Comparison of ENCODE assay signal across 12 cellular contexts in genomic region chr19:13866463-13867046, GRCh38. TPM values are rescaled to one million over a fixed set of nuclear protein-coding genes. Genes with fewer than 3 reads are reported as not detected.
DNase-seq lines count a peak whose midpoint lies in the region; ATAC-seq, FAIRE-seq and TF ChIP-seq lines count a peak whose summit lies in the region.
"Had no signal": no experiment of that assay in that cellular context is flagged by ENCODE, and none has a peak within 500 bp of the region (broad histone marks: within the 10 kb centered on the region; RNA-seq: fewer than 3 reads in every experiment).

No MANE protein-coding gene starts in this region.

- POLR2A ChIA-PET in PC-3 (lab: Charles Lee; ENCODE audit: unreplicated experiment): no interaction called here

- H3K27me3 ChIP-seq in DND-41 (ENCODE audit: insufficient read depth, low read length, poor library complexity) (peaks cover 5% of the 10 kb centered on the region), PC-3 (ENCODE audit: low read length) (no peaks in the 10 kb centered on the region), endodermal cell (ENCODE audit: control insufficient read depth, insufficient read depth, low read length, poor library complexity, severe bottlenecking) (peaks cover 49% of the 10 kb centered on the region), osteoblast (ENCODE audit: insufficient read depth, low read length) (peaks cover 8% of the 10 kb centered on the region)

- TSS peak; percentile 21 for BruUV-seq in PC-3 (replicated peaks; lab: Mats Ljungman, UMichigan)

- intact Hi-C loops in PC-3 (cut with micrococcal nuclease): no loop called here

- H3K4me3 ChIP-seq in DND-41 (ENCODE audit: low read depth in 1 of 2, low read length in 2 of 2): peak overlapping the region in 1 of 2 experiments; percentile 61; a peak in 3 of 4 replicates
- H3K4me3 ChIP-seq in PC-3 (ENCODE audit: low read length): peak overlapping the region; percentile 89
- peak overlapping the region; percentile 40 for H3K4me3 ChIP-seq in endodermal cell (ENCODE audit: low read length)
- H3K4me3 ChIP-seq in osteoblast (ENCODE audit: insufficient read depth, low read length): peak overlapping the region; percentile 74

- H3K27ac ChIP-seq in DND-41 (ENCODE audit: low read length) (peak overlapping the region; percentile 41; the same call in 1 of the 2 replicates), PC-3 (ENCODE audit: low read length) (no peak overlapping the region), endodermal cell (ENCODE audit: low read depth, low read length) (no peak overlapping the region), osteoblast (ENCODE audit: low read depth, low read length) (no peak overlapping the region)

- H3K36me3 ChIP-seq in DND-41 (ENCODE audit: insufficient read depth, low read length): peaks cover 12% of the 10 kb centered on the region
- no peaks in the 10 kb centered on the region for H3K36me3 ChIP-seq in PC-3 (ENCODE audit: low read depth, low read length)
- no peaks in the 10 kb centered on the region for H3K36me3 ChIP-seq in endodermal cell (ENCODE audit: control insufficient read depth, insufficient read depth, low read length)
- H3K36me3 ChIP-seq in osteoblast (ENCODE audit: insufficient read depth, low read length): no peaks in the 10 kb centered on the region

- no peak for FAIRE-seq in D721Med (lab: Jason Lieb, UNC)

- no peaks in the 10 kb centered on the region for H3K9me2 ChIP-seq in PC-3 (replicated peaks; ENCODE audit: low read length)

- TF ChIP-seq CTCF in DND-41 (IDR thresholded peaks at IDR 0.05; ENCODE audit: borderline replicate concordance, extremely low read depth, low read length, poor library complexity, severe bottlenecking) (no peak), PC-3 (conservative IDR thresholded peaks at IDR 0.05; ENCODE audit: low read depth, low read length) (no peak), endodermal cell (conservative IDR thresholded peaks at IDR 0.05) (no peak), osteoblast (IDR thresholded peaks at IDR 0.05; ENCODE audit: extremely low read depth, low read depth, low read length) (no peak), D721Med (IDR thresholded peaks at IDR 0.05; ENCODE audit: insufficient read depth, missing control alignments) (no peak)

- H3K27ac Mint-ChIP-seq in endodermal cell: no peak overlapping the region

- H3K4me1 Mint-ChIP-seq in endodermal cell: peaks cover 9% of the 10 kb centered on the region

- H3K9ac ChIP-seq in DND-41 (ENCODE audit: low read depth, low read length) (peak overlapping the region; percentile 74), PC-3 (ENCODE audit: low read length) (no peak overlapping the region), endodermal cell (ENCODE audit: extremely low read depth, low read length, poor library complexity, severe bottlenecking) (no peak overlapping the region)

- 80 to 83% methylated on average over 11 to 15 of the region's 15 CpGs for WGBS in endodermal cell (ENCODE audit: insufficient coverage in 1 of 2, insufficient read length in 1 of 2), 2 experiments

- H3K9me3 Mint-ChIP-seq in endodermal cell: no peaks in the 10 kb centered on the region

- H3K79me2 ChIP-seq in DND-41 (ENCODE audit: insufficient read depth, low read length) (peaks cover 48% of the 10 kb centered on the region), PC-3 (ENCODE audit: low read length) (no peaks in the 10 kb centered on the region), osteoblast (ENCODE audit: insufficient read depth, low read length) (peaks cover 3% of the 10 kb centered on the region)

- no peak for DNase-seq in DND-41
- no peak for DNase-seq in PC-3
- DNase-seq in endodermal cell: no peak
- peak; percentile 19 for DNase-seq in osteoblast (ENCODE audit: insufficient read length, low spot score, missing footprints)
- DNase-seq in NCI-H524 treated with DMSO at 0.1 percent for 48 hours (lab: John Stamatoyannopoulos, UW): no peak
- no peak for DNase-seq in D721Med (ENCODE audit: insufficient read length, low spot score)
- DNase-seq in putamen (ENCODE audit: low spot score): no peak
- DNase-seq in GM19238 (ENCODE audit: insufficient read length, low spot score): no peak
- DNase-seq: NCI-H2029 treated with DMSO at 0.1 percent for 48 hours had no signal

- peaks cover 4% of the 10 kb centered on the region for H3F3A ChIP-seq in PC-3 (ENCODE audit: low read length, unreplicated experiment)

- H4K20me1 ChIP-seq in DND-41 (ENCODE audit: insufficient read depth, low read length) (peaks cover 13% of the 10 kb centered on the region; the same call in 1 of the 2 replicates), PC-3 (ENCODE audit: low read length) (no peaks in the 10 kb centered on the region), osteoblast (ENCODE audit: insufficient read depth, low read length) (peaks cover 3% of the 10 kb centered on the region)

- H2AFZ ChIP-seq in DND-41 (ENCODE audit: low read depth, low read length): peak overlapping the region; percentile 72; the same call in 1 of the 2 replicates
- peak overlapping the region; percentile 86; the same call in 1 of the 2 replicates for H2AFZ ChIP-seq in PC-3 (ENCODE audit: low read length)
- H2AFZ ChIP-seq in osteoblast (ENCODE audit: low read length): peak overlapping the region; percentile 74

- CTCF ChIA-PET in PC-3 (lab: Charles Lee): no interaction called here

- H3K4me1 ChIP-seq in DND-41 (ENCODE audit: insufficient read depth, low read length) (peaks cover 31% of the 10 kb centered on the region), PC-3 (ENCODE audit: insufficient read depth, low read length) (peaks cover 5% of the 10 kb centered on the region), endodermal cell (ENCODE audit: control insufficient read depth, insufficient read depth, low read length) (no peaks in the 10 kb centered on the region), osteoblast (ENCODE audit: insufficient read depth, low read length) (peaks cover 6% of the 10 kb centered on the region)

- H3K4me3 Mint-ChIP-seq in endodermal cell: peak overlapping the region; percentile 48

- H3K9me3 ChIP-seq in DND-41 (ENCODE audit: insufficient read depth, low read length, severe bottlenecking): no peaks in the 10 kb centered on the region
- no peaks in the 10 kb centered on the region for H3K9me3 ChIP-seq in PC-3 (ENCODE audit: low read length)
- no peaks in the 10 kb centered on the region for H3K9me3 ChIP-seq in endodermal cell (ENCODE audit: control insufficient read depth, low read length)
- H3K9me3 ChIP-seq in osteoblast (ENCODE audit: low read depth, low read length): no peaks in the 10 kb centered on the region

- peaks cover 66% of the 10 kb centered on the region for H3K27me3 Mint-ChIP-seq in endodermal cell (ENCODE audit: insufficient read depth)

- H3K4me2 ChIP-seq in DND-41 (ENCODE audit: insufficient read depth, low read length) (peak overlapping the region; percentile 80), PC-3 (ENCODE audit: low read length) (peak overlapping the region; percentile 100), osteoblast (ENCODE audit: insufficient read depth, low read length) (peak overlapping the region; percentile 89)

- H3K36me3 Mint-ChIP-seq in endodermal cell (ENCODE audit: low read depth): no peaks in the 10 kb centered on the region

- no peak for ATAC-seq in DND-41 (ENCODE audit: insufficient read depth, low read depth)
- ATAC-seq in PC-3: no peak
- ATAC-seq: activated CD4-positive, CD25-positive, alpha-beta regulatory T cell treated with anti-CD3 and anti-CD28 coated beads, Interleukin-2, amount 50 U/mL, for 24 hours had no signal

RNA-seq across cellular contexts. Expression of gene NANOS3, which starts 10.4 kb away (rescaled TPM):
- 1.7 TPM in 1 of 2 replicates, not detected in the other for total RNA-seq in PC-3 (2014; rRNA removed)
- total RNA-seq in endodermal cell: under 1 TPM in 1 of 2 donors, not detected in 1; 0.64 TPM
- polyA plus RNA-seq in endodermal cell (2013, experiment 1 of 2): 2.6 TPM
- 2.0 TPM for polyA plus RNA-seq in endodermal cell (2013, experiment 2 of 2)
- 0.59 TPM in 1 of 2 replicates, not detected in the other for total RNA-seq in osteoblast
- total RNA-seq: renal cortical epithelial cell had no signal
- polyA plus RNA-seq: esophagus had no signal

RNA-seq across cellular contexts. Expression of gene BRME1, which starts 39.4 kb away (rescaled TPM):
- total RNA-seq in PC-3 (2014; rRNA removed) (5.4 and 6.0 TPM in 2 replicates), endodermal cell (1 to 10 TPM; 4.4 to 7.4 TPM), osteoblast (0.59 and 0.72 TPM in 2 replicates)
- 4.4 TPM for polyA plus RNA-seq in endodermal cell (2013, experiment 1 of 2)
- polyA plus RNA-seq in endodermal cell (2013, experiment 2 of 2): 2.5 TPM

RNA-seq across cellular contexts. Expression of gene CC2D1A, which starts 39.4 kb away (rescaled TPM):
- total RNA-seq in PC-3 (2014; rRNA removed): 67.7 and 102 TPM in 2 replicates
- total RNA-seq in endodermal cell: 10 to 100 TPM; 45.1 to 55.9 TPM
- polyA plus RNA-seq in endodermal cell (2013, experiment 1 of 2): 24.2 TPM
- 21.9 TPM for polyA plus RNA-seq in endodermal cell (2013, experiment 2 of 2)
- total RNA-seq in osteoblast: 19.2 and 22.4 TPM in 2 replicates
